In the genomic region with DNA sequence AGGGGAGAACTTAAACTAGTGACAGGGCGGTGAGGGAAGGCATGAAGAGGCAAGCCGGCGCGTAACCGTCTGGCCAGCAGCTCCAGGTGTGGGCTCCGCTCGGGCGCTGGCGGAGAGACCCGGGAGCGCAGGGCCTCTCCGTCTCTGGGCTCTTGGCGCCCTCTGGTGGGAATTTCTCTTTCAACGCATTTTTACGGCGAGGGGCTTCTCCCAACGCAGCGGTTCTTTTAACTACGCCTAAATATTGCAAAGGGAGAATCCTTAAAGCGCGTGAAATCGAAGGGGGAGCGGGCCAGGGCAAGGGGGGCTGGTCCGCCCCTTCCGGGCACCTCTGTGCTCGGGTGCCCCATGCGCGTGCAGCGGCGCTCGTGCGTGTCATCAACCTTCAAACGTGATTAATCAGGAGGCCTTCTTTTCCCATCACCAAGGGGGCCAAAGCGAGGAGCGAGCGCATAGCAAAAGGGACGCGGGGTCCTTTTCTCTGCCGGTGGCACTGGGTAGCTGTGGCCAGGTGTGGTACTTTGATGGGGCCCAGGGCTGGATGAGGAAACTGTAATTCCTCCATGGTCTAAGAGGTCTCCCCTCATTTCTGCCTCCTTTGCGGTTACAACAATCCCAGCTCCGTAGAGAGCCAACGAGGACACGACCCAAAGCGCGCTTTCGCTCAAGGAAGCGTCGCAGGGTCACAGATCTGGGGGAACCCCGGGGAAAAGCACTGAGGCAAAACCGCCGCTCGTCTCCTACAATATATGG, we compare ENCODE assay signal across 8 cellular contexts. TPM values are rescaled to one million over a fixed set of nuclear protein-coding genes. Genes with fewer than 3 reads are reported as not detected.
A peak's percentile ranks its signal among the peaks of the same experiment; 100 is the strongest.
DNase-seq lines count a peak whose midpoint lies in the region; ATAC-seq and TF ChIP-seq lines count a peak whose summit lies in the region.

No MANE protein-coding gene starts in this region.

- 1 to 2% methylated on average over 38 to 52 of the region's 52 CpGs for WGBS in upper lobe of left lung, 2 donors

- no peaks in the 10 kb centered on the region for H3K79me2 ChIP-seq in PC-9 (ENCODE audit: low read depth)

- no peaks in the 10 kb centered on the region for H3K9me3 ChIP-seq in PC-9 (ENCODE audit: insufficient read depth, low read depth)
- no peaks in the 10 kb centered on the region for H3K9me3 ChIP-seq in upper lobe of left lung

- peak overlapping the region; percentile 86 for H3K4me2 ChIP-seq in PC-9

- no peak for TF ChIP-seq EP300 in upper lobe of left lung (IDR thresholded peaks at IDR 0.05)

- DNase-seq in GM06990 (ENCODE audit: extremely low read depth, insufficient read length): peak; percentile 66
- peak; percentile 54 for DNase-seq in Jurkat, Clone E6-1 (ENCODE audit: low read depth, low spot score)
- peak; percentile 42 to 66 for DNase-seq in PC-9
- peak; percentile 29 for DNase-seq in activated T-helper 1 cell treated with Interleukin-2 at 50 U/mL for 16 hours (ENCODE audit: low read depth)
- DNase-seq in fibroblast of villous mesenchyme (ENCODE audit: low read depth): peak; percentile 39
- no peak for DNase-seq in omental fat pad (ENCODE audit: low spot score)
- peak; percentile 60 to 87 for DNase-seq in upper lobe of left lung

- POLR2A ChIA-PET in PC-9 (lab: Charles Lee; ENCODE audit: unreplicated experiment): interaction anchor here (0.6 to 0.7 kb wide), 4 partner anchors 446 to 1107 kb away, joined by 3 to 7 read pairs (median 4); no protein-coding TSS in a partner anchor

- H3K4me3 ChIP-seq in GM06990 (replicated peaks; ENCODE audit: low read depth, low read length): peak overlapping the region; percentile 43
- H3K4me3 ChIP-seq in Jurkat, Clone E6-1 (ENCODE audit: low read length): peak overlapping the region; percentile 40
- peak overlapping the region; percentile 65 for H3K4me3 ChIP-seq in PC-9
- H3K4me3 ChIP-seq in fibroblast of villous mesenchyme (ENCODE audit: low read depth, low read length): no peak overlapping the region
- peak overlapping the region in 3 of 4 donors; percentile 28 to 49 (median 49) for H3K4me3 ChIP-seq in upper lobe of left lung

- H3K27me3 ChIP-seq in GM06990 (replicated peaks; ENCODE audit: control insufficient read depth, insufficient read depth, low read length): peaks cover 4% of the 10 kb centered on the region; the same call in 1 of the 2 replicates
- no peaks in the 10 kb centered on the region for H3K27me3 ChIP-seq in PC-9 (ENCODE audit: insufficient read depth, low read depth)
- H3K27me3 ChIP-seq in upper lobe of left lung: peaks cover 4 to 74% (median 60%) of the 10 kb centered on the region in 4 donors

- intact Hi-C loops in PC-9 (cut with micrococcal nuclease; ENCODE audit: unreplicated experiment): loop anchor here (1.0 to 10.0 kb wide), 4 partner anchors 57 to 492 kb away; a partner anchor contains a TSS

- no peak overlapping the region for H3K27ac ChIP-seq in PC-9
- H3K27ac ChIP-seq in upper lobe of left lung: no peak overlapping the region

- H3F3A ChIP-seq in PC-9 (ENCODE audit: insufficient read depth, low read depth): no peaks in the 10 kb centered on the region

- no TSS peak for BruUV-seq in PC-9 (replicated peaks; lab: Mats Ljungman, UMichigan)

- H4K20me1 ChIP-seq in PC-9 (ENCODE audit: insufficient read depth): no peaks in the 10 kb centered on the region

- no peak for TF ChIP-seq POLR2A in upper lobe of left lung (IDR thresholded peaks at IDR 0.05)

- H3K9me2 ChIP-seq in PC-9 (ENCODE audit: insufficient read depth): no peaks in the 10 kb centered on the region

- ATAC-seq in omental fat pad (ENCODE audit: low FRiP score) (peak; percentile 48), upper lobe of left lung (ENCODE audit: low FRiP score in 2 of 2) (peak; percentile 65 to 72), HG03097 (IDR thresholded peaks at IDR 0.05; ENCODE audit: low FRiP score, unreplicated experiment) (no peak)

- H3K4me1 ChIP-seq in PC-9 (replicated peaks; ENCODE audit: insufficient read depth): no peaks in the 10 kb centered on the region
- peaks cover 47 to 68% (median 55%) of the 10 kb centered on the region in 4 donors for H3K4me1 ChIP-seq in upper lobe of left lung

- H3K36me3 ChIP-seq in GM06990 (ENCODE audit: control insufficient read depth, insufficient read depth, low read length) (no peaks in the 10 kb centered on the region), PC-9 (ENCODE audit: low read depth) (no peaks in the 10 kb centered on the region), upper lobe of left lung (no peaks in the 10 kb centered on the region)

- CTCF ChIA-PET in PC-9 (lab: Charles Lee): interaction anchor here (0.6 to 1.2 kb wide), 3 partner anchors 89 to 445 kb away, joined by 3 to 4 read pairs (median 4); no protein-coding TSS in a partner anchor

- TF ChIP-seq CTCF in GM06990 (IDR thresholded peaks at IDR 0.05; ENCODE audit: insufficient read depth, low read length, poor library complexity, severe bottlenecking) (peak; percentile 77), PC-9 (conservative IDR thresholded peaks at IDR 0.05) (peak; percentile 82), fibroblast of villous mesenchyme (IDR thresholded peaks at IDR 0.05; ENCODE audit: insufficient read depth, low read depth, low read length) (peak; percentile 71), omental fat pad (IDR thresholded peaks at IDR 0.05) (no peak), upper lobe of left lung (IDR thresholded peaks at IDR 0.05) (peak; percentile 64 to 85 (median 77))

- H2AFZ ChIP-seq in PC-9: peak overlapping the region; percentile 76

RNA-seq across cellular contexts. Expression of a gene that starts 0.8 kb away (rescaled TPM):
- polyA plus RNA-seq in Jurkat, Clone E6-1 (2012; ENCODE audit: insufficient read depth, insufficient read length): 0.93 TPM
- total RNA-seq in PC-9 (2021): 3.5 and 4.3 TPM in 2 replicates
- 0.32 TPM in 1 of 2 replicates, not detected in the other for total RNA-seq in fibroblast of villous mesenchyme
- total RNA-seq in omental fat pad: under 1 TPM in 1 of 4 donors, not detected in 3; 0.31 TPM
- total RNA-seq in upper lobe of left lung: under 1 TPM in 2 of 6 donors, not detected in 4; 0.29 to 0.79 TPM

RNA-seq across cellular contexts. Expression of a gene that starts 45.7 kb away (rescaled TPM):
- polyA plus RNA-seq in Jurkat, Clone E6-1 (2012; ENCODE audit: insufficient read depth, insufficient read length): not detected
- 1.7 and 2.0 TPM in 2 replicates for total RNA-seq in PC-9 (2021)
- not detected in 2 replicates for total RNA-seq in fibroblast of villous mesenchyme
- total RNA-seq in omental fat pad: not detected
- 10 to 100 TPM in 1 of 6 donors, 1 to 10 TPM in 5; 1.6 to 19.7 (median 4.3) TPM for total RNA-seq in upper lobe of left lung

Comparison
In these comparisons a context has a peak if more than half of its experiments do, and no peak if none do; other contexts are left out.
1. CTCF ChIP-seq: peak in GM06990 (single experiment), PC-9 (single experiment), fibroblast of villous mesenchyme (single experiment) and upper lobe of left lung (6 of 6); none in omental fat pad (0 of 3).